ENCODE assay signal across 8 cellular contexts in the genomic region with DNA sequence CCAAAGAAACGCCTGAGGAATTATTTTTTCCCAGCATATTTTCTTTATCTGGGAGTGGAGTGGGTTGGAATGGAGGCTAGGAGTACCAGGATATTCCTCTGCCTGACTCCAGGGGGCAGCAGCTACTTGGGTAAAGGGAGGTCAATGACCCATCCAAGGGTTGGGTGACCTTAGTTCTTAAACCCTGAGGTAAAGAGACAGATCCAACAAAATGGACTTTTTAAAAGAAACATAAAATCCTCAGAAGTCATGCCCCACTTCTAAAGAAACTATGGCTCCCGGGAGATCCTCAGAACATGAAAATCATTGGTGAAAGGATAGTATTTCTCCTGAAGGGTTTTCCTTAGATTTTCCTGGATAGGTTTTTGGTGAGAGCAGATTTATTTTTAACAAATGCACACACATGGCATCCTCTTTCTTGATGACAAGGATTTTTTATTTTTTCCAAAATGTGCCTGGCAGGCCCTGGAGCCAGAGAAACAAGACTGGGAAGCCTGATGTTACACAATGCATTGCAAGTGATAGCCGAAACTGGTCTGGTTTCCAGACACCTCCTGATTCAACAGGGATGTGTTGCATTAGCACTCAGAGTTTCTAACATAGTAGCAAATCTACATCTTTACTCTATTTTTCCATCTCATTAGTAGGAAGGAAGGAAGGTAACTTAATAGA.
DNase-seq lines count a peak whose midpoint lies in the region; ATAC-seq and TF ChIP-seq lines count a peak whose summit lies in the region.

No MANE protein-coding gene starts in this region.

- intact Hi-C loops in adrenal gland (cut with DNase I) = no loop called here

- 43 to 57% (median 54%) methylated on average over 3 of the region's 3 CpGs for WGBS in adrenal gland, 4 donors

- no peak overlapping the region for H3K27ac ChIP-seq in adrenal gland

- peaks cover 3 to 5% of the 10 kb centered on the region in 2 donors for H3K4me1 ChIP-seq in adrenal gland (replicated peaks in 1 of 2)

- no peaks in the 10 kb centered on the region for H3K36me3 ChIP-seq in adrenal gland (replicated peaks in 1 of 2)

- CTCF ChIA-PET in AG04449 (lab: Yijun Ruan, JAX) = interaction anchor here (0.6 to 1.8 kb wide), 10 partner anchors 9 to 533 kb away, joined by 3 to 7 read pairs (median 4); no protein-coding TSS in a partner anchor

- TF ChIP-seq CTCF in AG04449 (IDR thresholded peaks at IDR 0.05; ENCODE audit: insufficient read depth, low read length, missing control alignments) (peak; percentile 76), adrenal gland (IDR thresholded peaks at IDR 0.05) (peak; percentile 64 to 85 (median 83))

- no peaks in the 10 kb centered on the region for H3K9me3 ChIP-seq in adrenal gland (replicated peaks in 1 of 3)

- H3K4me3 ChIP-seq in AG04449 (ENCODE audit: low read depth, low read length) (no peak overlapping the region), adrenal gland (no peak overlapping the region)

- no peak for TF ChIP-seq POLR2A in adrenal gland (IDR thresholded peaks at IDR 0.05)

- H3K27me3 ChIP-seq in adrenal gland = no peaks in the 10 kb centered on the region

- POLR2A ChIA-PET in AG04449 (lab: Yijun Ruan, JAX) = no interaction called here

- ATAC-seq in HG02571 (IDR thresholded peaks at IDR 0.05; ENCODE audit: unreplicated experiment) (no peak), GM18873 (IDR thresholded peaks at IDR 0.05; ENCODE audit: low FRiP score, unreplicated experiment) (no peak)

- DNase-seq in AG04449 (ENCODE audit: low read depth, low spot score) = no peak
- DNase-seq in GF-D8 (lab: John Stamatoyannopoulos, UW) = peak; percentile 4
- peak; percentile 38 for DNase-seq in NAMALWA (ENCODE audit: low spot score)
- DNase-seq in adrenal gland = peak; percentile 36 to 62 (median 55)
- peak; percentile 48 for DNase-seq in hepatic stellate cell (ENCODE audit: low spot score)
- DNase-seq in stimulated activated CD4-positive, alpha-beta T cell treated with anti-CD3 and anti-CD28 coated beads, Interleukin-2, amount 100 ng/mL, for 48 hours = peak; percentile 3 to 12
